In genomic region chr2:128771401-128771800, GRCh38 we compare ENCODE assay signal across 29 cellular contexts.
"Had no signal": no experiment of that assay in that cellular context is flagged by ENCODE, and none has a peak within 500 bp of the region (broad histone marks: within the 10 kb centered on the region; RNA-seq: fewer than 3 reads in every experiment).

No MANE protein-coding gene starts in this region.

- H3K4me3 ChIP-seq: adrenal gland, body of pancreas, breast epithelium, cardiac muscle cell, colonic mucosa, dorsolateral prefrontal cortex had no signal

- H3K4me1 ChIP-seq: adrenal gland, breast epithelium, colonic mucosa had no signal

- ATAC-seq: activated CD4-positive, alpha-beta T cell treated with anti-CD3 and anti-CD28 coated beads for 36 hours; activated CD8-positive, alpha-beta memory T cell treated with anti-CD3 and anti-CD28 coated beads, Interleukin-2, amount 10 ng/mL, durations not matched to agents 7 days and 5 days; activated CD8-positive, alpha-beta T cell treated with anti-CD3 and anti-CD28 coated beads, Interleukin-2, amount 10 ng/mL, durations not matched to agents 7 days and 5 days; activated naive CD8-positive, alpha-beta T cell treated with anti-CD3 and anti-CD28 coated beads, Interleukin-2, amount 50 U/mL, for 24 hours; body of pancreas; esophagus mucosa had no signal

- H3K27ac ChIP-seq: adrenal gland, body of pancreas, breast epithelium, cardiac muscle cell, colonic mucosa, dorsolateral prefrontal cortex had no signal

- DNase-seq: activated CD4-positive, alpha-beta memory T cell treated with anti-CD3 and anti-CD28 coated beads for 36 hours; activated CD4-positive, alpha-beta T cell treated with anti-CD3 and anti-CD28 coated beads for 36 hours; activated CD4-positive, alpha-beta T cell treated with anti-CD3 and anti-CD28 coated beads, Interleukin-2, amount 10 ng/mL, durations not matched to agents 24 days and 14 days; activated CD4-positive, CD25-positive, alpha-beta regulatory T cell; activated CD4-positive, CD25-positive, alpha-beta regulatory T cell treated with anti-CD3 and anti-CD28 coated beads, Interleukin-2, amount 50 U/mL, for 72 hours; activated CD8-positive, alpha-beta memory T cell treated with anti-CD3 and anti-CD28 coated beads, Interleukin-2, amount 10 ng/mL, durations not matched to agents 7 days and 5 days; activated CD8-positive, alpha-beta memory T cell treated with anti-CD3 and anti-CD28 coated beads, Interleukin-2, amount 50 U/mL, for 4 hours; activated CD8-positive, alpha-beta T cell treated with anti-CD3 and anti-CD28 coated beads, Interleukin-2, amount 10 ng/mL, durations not matched to agents 7 days and 5 days; activated effector memory CD4-positive, alpha-beta T cell treated with anti-CD3 and anti-CD28 coated beads, Interleukin-2, amount 50 U/mL, for 16 hours; activated naive CD4-positive, alpha-beta T cell treated with anti-CD3 and anti-CD28 coated beads for 36 hours; activated naive CD8-positive, alpha-beta T cell treated with anti-CD3 and anti-CD28 coated beads for 36 hours; activated naive CD8-positive, alpha-beta T cell treated with anti-CD3 and anti-CD28 coated beads, Interleukin-2, amount 50 U/mL, for 24 hours; activated T-cell treated with anti-CD3 and anti-CD28 coated beads, Interleukin-2, amount 50 U/mL, for 1 hour; activated T-cell treated with anti-CD3 and anti-CD28 coated beads, Interleukin-2, amount 50 U/mL, for 48 hours; adrenal gland; amygdala; central memory CD4-positive, alpha-beta T cell; cerebellar nuclear complex; colonic mucosa; effector memory CD4-positive, alpha-beta T cell; endodermal cell; foreskin fibroblast; T-helper 2 cell had no signal

- FAIRE-seq: frontal cortex had no signal

- H3K9me3 ChIP-seq: adrenal gland, body of pancreas, breast epithelium, colonic mucosa had no signal

- H3K27me3 ChIP-seq: adrenal gland, body of pancreas, breast epithelium, cardiac muscle cell, colonic mucosa, dorsolateral prefrontal cortex had no signal

- H3K36me3 ChIP-seq: adrenal gland, breast epithelium, cardiac muscle cell, colonic mucosa had no signal
